1 cellular context compared by ENCODE assay signal in genomic region chrX:21991504-21991903, GRCh38.
TF ChIP-seq lines count a peak whose summit lies in the region.

No MANE protein-coding gene starts in this region.

TF ChIP-seq in GM12878, 131 proteins besides CTCF, POLR2A, EP300 and RAD21:
- TF ChIP-seq PKNOX1 (IDR thresholded peaks at IDR 0.05): no peak
- TF ChIP-seq ZBTB4 (CRISPR knock-in tag; IDR thresholded peaks at IDR 0.05): no peak
- no peak for TF ChIP-seq CREM (IDR thresholded peaks at IDR 0.05; ENCODE audit: low read depth)
- no peak for TF ChIP-seq NRF1 (conservative IDR thresholded peaks at IDR 0.05; ENCODE audit: low read depth, low read length)
- no peak for TF ChIP-seq HDGF (IDR thresholded peaks at IDR 0.05)
- no peak for TF ChIP-seq MTA3 (IDR thresholded peaks at IDR 0.05; ENCODE audit: borderline replicate concordance, low read length)
- no peak for TF ChIP-seq SMARCA5 (IDR thresholded peaks at IDR 0.05)
- TF ChIP-seq RELA (IDR thresholded peaks at IDR 0.05; ENCODE audit: borderline replicate concordance, partially characterized antibody): no peak
- no peak for TF ChIP-seq BHLHE40 (IDR thresholded peaks at IDR 0.05; ENCODE audit: borderline replicate concordance in 1 of 2, low read depth in 2 of 2, low read length in 1 of 2)
- no peak for TF ChIP-seq E4F1 (IDR thresholded peaks at IDR 0.05; ENCODE audit: borderline replicate concordance, partially characterized antibody)
- no peak for TF ChIP-seq WRNIP1 (IDR thresholded peaks at IDR 0.05; ENCODE audit: borderline replicate concordance, low read depth, low read length)
